8 cellular contexts compared by ENCODE assay signal in genomic region chr10:128125416-128125943, GRCh38. TPM values are rescaled to one million over a fixed set of nuclear protein-coding genes. Genes with fewer than 3 reads are reported as not detected.
DNase-seq lines count a peak whose midpoint lies in the region; ATAC-seq and TF ChIP-seq lines count a peak whose summit lies in the region.

No MANE protein-coding gene starts in this region.

- peak overlapping the region; percentile 40 for H3K27ac ChIP-seq in PC-3 (ENCODE audit: low read length)
- H3K27ac ChIP-seq in naive thymus-derived CD4-positive, alpha-beta T cell (ENCODE audit: low read depth, low read length): no peak overlapping the region

- H3K9me2 ChIP-seq in PC-3 (replicated peaks; ENCODE audit: low read length): no peaks in the 10 kb centered on the region

- H3K4me1 ChIP-seq in PC-3 (ENCODE audit: insufficient read depth, low read length): peaks cover 26% of the 10 kb centered on the region
- H3K4me1 ChIP-seq in naive thymus-derived CD4-positive, alpha-beta T cell (ENCODE audit: control insufficient read depth in 2 of 2, insufficient read depth in 2 of 2, low read length in 2 of 2): peaks cover 9 to 18% of the 10 kb centered on the region in 2 donors

- no peak for TF ChIP-seq CTCF in PC-3 (conservative IDR thresholded peaks at IDR 0.05; ENCODE audit: low read depth, low read length)

- POLR2A ChIA-PET in PC-3 (lab: Charles Lee; ENCODE audit: unreplicated experiment): no interaction called here
- POLR2A ChIA-PET in naive thymus-derived CD4-positive, alpha-beta T cell (lab: Charles Lee): no interaction called here

- peak overlapping the region; percentile 98 for H3K4me2 ChIP-seq in PC-3 (ENCODE audit: low read length)

- H3K79me2 ChIP-seq in PC-3 (ENCODE audit: low read length): peaks cover 54% of the 10 kb centered on the region

- H4K20me1 ChIP-seq in PC-3 (ENCODE audit: low read length): peaks cover 31% of the 10 kb centered on the region; the same call in 1 of the 2 replicates

- DNase-seq in PC-3 (peak; percentile 8), dermis blood vessel endothelial cell (peak; percentile 25), sciatic nerve (ENCODE audit: low spot score) (no peak), NCI-H1930 (lab: John Stamatoyannopoulos, UW) (no peak)
- DNase-seq in naive thymus-derived CD4-positive, alpha-beta T cell: peak in 2 of 9 donors; percentile 12 to 36

- peak overlapping the region; percentile 77 for H3K4me3 ChIP-seq in PC-3 (ENCODE audit: low read length)
- peak overlapping the region; percentile 82 for H3K4me3 ChIP-seq in naive thymus-derived CD4-positive, alpha-beta T cell (ENCODE audit: low read length)

- CTCF ChIA-PET in PC-3 (lab: Charles Lee): no interaction called here
- CTCF ChIA-PET in naive thymus-derived CD4-positive, alpha-beta T cell (lab: Charles Lee): no interaction called here

- peak overlapping the region in 4 of 9 donors; percentile 56 to 97 (median 64) for H3K27ac Mint-ChIP-seq in naive thymus-derived CD4-positive, alpha-beta T cell

- H3K4me1 Mint-ChIP-seq in naive thymus-derived CD4-positive, alpha-beta T cell: peaks cover 6 to 50% (median 19%) of the 10 kb centered on the region in 7 donors

- no peaks in the 10 kb centered on the region for H3F3A ChIP-seq in PC-3 (ENCODE audit: low read length, unreplicated experiment)

- BruUV-seq in PC-3 (replicated peaks; lab: Mats Ljungman, UMichigan): no TSS peak

- H3K27me3 ChIP-seq in PC-3 (ENCODE audit: low read length): no peaks in the 10 kb centered on the region
- peaks cover 10 to 11% of the 10 kb centered on the region in 2 donors for H3K27me3 ChIP-seq in naive thymus-derived CD4-positive, alpha-beta T cell (ENCODE audit: control insufficient read depth in 2 of 2, insufficient read depth in 2 of 2, low read length in 2 of 2)

- H3K9me3 ChIP-seq in PC-3 (ENCODE audit: low read length): no peaks in the 10 kb centered on the region
- no peaks in the 10 kb centered on the region for H3K9me3 ChIP-seq in naive thymus-derived CD4-positive, alpha-beta T cell (ENCODE audit: control insufficient read depth in 2 of 3, low read length in 3 of 3)

- peak overlapping the region; percentile 80 to 94 (median 86) for H3K4me3 Mint-ChIP-seq in naive thymus-derived CD4-positive, alpha-beta T cell

- peak overlapping the region; percentile 73; the same call in 1 of the 2 replicates for H2AFZ ChIP-seq in PC-3 (ENCODE audit: low read length)

- peaks cover 31% of the 10 kb centered on the region for H3K36me3 ChIP-seq in PC-3 (ENCODE audit: low read depth, low read length)
- no peaks in the 10 kb centered on the region for H3K36me3 ChIP-seq in naive thymus-derived CD4-positive, alpha-beta T cell (ENCODE audit: control insufficient read depth in 2 of 3, insufficient read depth in 3 of 3, low read length in 3 of 3)

- H3K9me3 Mint-ChIP-seq in naive thymus-derived CD4-positive, alpha-beta T cell: no peaks in the 10 kb centered on the region

- peak overlapping the region; percentile 97 for H3K9ac ChIP-seq in PC-3 (ENCODE audit: low read length)

- H3K36me3 Mint-ChIP-seq in naive thymus-derived CD4-positive, alpha-beta T cell: peaks cover 0 to 24% (median 0%) of the 10 kb centered on the region in 5 donors

- ATAC-seq in GM18498 (IDR thresholded peaks at IDR 0.05; ENCODE audit: unreplicated experiment): peak; percentile 2
- no peak; the same call in 1 of the 2 replicates for ATAC-seq in PC-3
- no peak for ATAC-seq in naive thymus-derived CD4-positive, alpha-beta T cell
- ATAC-seq in sciatic nerve: no peak
- no peak for ATAC-seq in GM21723 (IDR thresholded peaks at IDR 0.05; ENCODE audit: unreplicated experiment)
- ATAC-seq in HG03520 (IDR thresholded peaks at IDR 0.05; ENCODE audit: unreplicated experiment): no peak

- intact Hi-C loops in PC-3 (cut with micrococcal nuclease): no loop called here
- intact Hi-C loops in naive thymus-derived CD4-positive, alpha-beta T cell (cut with micrococcal nuclease): loop anchor here (5.0 to 10.0 kb wide), 3 partner anchors 38 to 1339 kb away; partner anchors contain the start of gene MGMT (in 1 of the 2)
- intact Hi-C loops in sciatic nerve (cut with DNase I): no loop called here

- H3K27me3 Mint-ChIP-seq in naive thymus-derived CD4-positive, alpha-beta T cell: peaks cover 5 to 43% (median 33%) of the 10 kb centered on the region in 5 donors

RNA-seq across cellular contexts. Expression of gene MKI67, which starts 0.7 kb away (rescaled TPM):
- total RNA-seq in PC-3 (2014; rRNA removed) (66.0 and 84.9 TPM in 2 replicates), dermis blood vessel endothelial cell (7.3 and 49.0 TPM in 2 replicates), sciatic nerve (1.3 TPM)
- 100 to 1,000 TPM in 1 of 5 experiments, 1 to 10 TPM in 2, under 1 TPM in 2; 0.05 to 219 (median 1.6) TPM for total RNA-seq in naive thymus-derived CD4-positive, alpha-beta T cell
- under 1 TPM; 0.12 to 0.20 TPM for polyA plus RNA-seq in naive thymus-derived CD4-positive, alpha-beta T cell

Comparison
In these comparisons a context has a peak if more than half of its experiments do, and no peak if none do; other contexts are left out.
1. DNase-seq: peak in PC-3 (single experiment) and dermis blood vessel endothelial cell (single experiment); none in sciatic nerve (single experiment) and NCI-H1930 (0 of 2).
2. intact Hi-C loops: an anchor here in naive thymus-derived CD4-positive, alpha-beta T cell (5.0 to 10.0 kb wide); none called in PC-3 and sciatic nerve.